Comparison of ENCODE assay signal across 8 cellular contexts in the genomic region with DNA sequence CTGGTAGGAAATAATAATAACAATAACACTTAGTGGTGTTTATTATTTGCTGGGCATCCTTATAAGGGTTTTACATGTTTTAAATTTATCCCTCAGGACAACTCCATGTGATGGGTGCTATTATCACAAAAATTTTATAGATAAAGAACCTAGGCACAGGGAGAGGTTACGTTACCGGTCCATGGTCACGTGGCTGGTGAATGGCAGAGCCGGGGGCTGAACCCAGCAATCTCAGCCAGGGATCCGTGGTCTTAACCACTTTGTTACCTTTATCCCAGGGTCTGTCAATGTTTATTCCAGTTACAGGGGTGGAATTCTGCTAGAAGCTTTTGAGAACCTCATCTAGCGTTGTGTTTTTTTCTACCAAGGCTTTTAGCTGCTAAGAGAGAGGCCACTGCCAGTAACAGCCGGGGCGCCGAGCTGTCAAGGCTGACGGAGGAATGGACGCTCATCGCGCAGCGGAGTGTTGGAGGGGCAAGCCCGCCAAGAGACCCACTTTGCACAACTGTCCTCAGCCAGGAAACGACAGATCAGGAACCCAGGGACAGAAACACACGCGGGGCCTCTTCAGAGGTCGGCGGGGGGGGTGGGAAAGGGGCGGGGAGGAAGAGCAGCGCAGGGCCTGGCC. TPM values are rescaled to one million over a fixed set of nuclear protein-coding genes. Genes with fewer than 3 reads are reported as not detected.
A peak's percentile ranks its signal among the peaks of the same experiment; 100 is the strongest.
DNase-seq lines count a peak whose midpoint lies in the region; ATAC-seq and TF ChIP-seq lines count a peak whose summit lies in the region.

No MANE protein-coding gene starts in this region.

- intact Hi-C loops in adrenal gland (cut with DNase I): no loop called here

- peak; percentile 11 for ATAC-seq in GM18498 (IDR thresholded peaks at IDR 0.05; ENCODE audit: unreplicated experiment)

- peaks cover 0 to 6% (median 0%) of the 10 kb centered on the region in 3 donors for H3K9me3 ChIP-seq in adrenal gland (replicated peaks in 1 of 3)
- H3K9me3 ChIP-seq in iPS-18c (ENCODE audit: control insufficient read depth, insufficient read depth, low read length): no peaks in the 10 kb centered on the region

- H3K36me3 ChIP-seq in adrenal gland (replicated peaks in 1 of 2): no peaks in the 10 kb centered on the region

- WGBS in adrenal gland, 4 donors: 1 to 4% (median 2%) methylated on average over 13 to 22 of the region's 22 CpGs

- H3K4me1 ChIP-seq in adrenal gland (replicated peaks in 1 of 2): peaks cover 0 to 53% of the 10 kb centered on the region in 2 donors

- peak overlapping the region; percentile 83 to 97 (median 93) for H3K27ac ChIP-seq in adrenal gland

- TF ChIP-seq POLR2A in adrenal gland (IDR thresholded peaks at IDR 0.05): no peak

- no peak for TF ChIP-seq CTCF in adrenal gland (IDR thresholded peaks at IDR 0.05)

- H3K4me3 ChIP-seq in adrenal gland (peak overlapping the region in 3 of 4 donors; percentile 43 to 77 (median 54)), iPS-18c (ENCODE audit: insufficient read depth, low read depth, low read length) (peak overlapping the region; percentile 80), skeletal muscle cell (ENCODE audit: low read depth, low read length) (peak overlapping the region; percentile 64)

- peak; percentile 46 for DNase-seq in AG08395 (ENCODE audit: low spot score)
- DNase-seq in NCI-H2029 (lab: John Stamatoyannopoulos, UW): peak; percentile 46
- peak; percentile 45 to 73 (median 64) for DNase-seq in adrenal gland
- no peak for DNase-seq in skeletal muscle cell (ENCODE audit: low read depth)
- DNase-seq in glomerular visceral epithelial cell (ENCODE audit: extremely low spot score): no peak
- no peak for DNase-seq in activated gamma-delta T cell (lab: John Stamatoyannopoulos, UW)

- H3K27me3 ChIP-seq in adrenal gland: no peaks in the 10 kb centered on the region

RNA-seq across cellular contexts. Expression of a gene that starts 0.4 kb away (rescaled TPM):
- 10 to 100 TPM in 6 of 8 donors, 1 to 10 TPM in 2; 9.3 to 36.7 (median 13.9) TPM for total RNA-seq in adrenal gland
- polyA plus RNA-seq in adrenal gland: 10 to 100 TPM in 1 of 3 donors, 1 to 10 TPM in 2; 7.2 to 13.9 (median 8.9) TPM

Comparison
In these comparisons a context has a peak if more than half of its experiments do, and no peak if none do; other contexts are left out.
1. DNase-seq: peak in AG08395 (single experiment), NCI-H2029 (single experiment) and adrenal gland (7 of 7); none in skeletal muscle cell (single experiment), glomerular visceral epithelial cell (single experiment) and activated gamma-delta T cell (single experiment).
2. Peak in every context shown above with its lines, with median percentiles within 50 percentile points of each other: H3K4me3 ChIP-seq.